In genomic region chr16:72308396-72308795, GRCh38 we compare ENCODE assay signal across 20 cellular contexts.
DNase-seq lines count a peak whose midpoint lies in the region; ATAC-seq, FAIRE-seq and TF ChIP-seq lines count a peak whose summit lies in the region.
"Had no signal": no experiment of that assay in that cellular context is flagged by ENCODE, and none has a peak within 500 bp of the region (broad histone marks: within the 10 kb centered on the region; RNA-seq: fewer than 3 reads in every experiment).

No MANE protein-coding gene starts in this region.

- H3K79me2 ChIP-seq in HepG2 (ENCODE audit: insufficient read depth, low read length), result no peaks in the 10 kb centered on the region

- no peak for TF ChIP-seq CTCF in HepG2 (CRISPR knock-in tag; IDR thresholded peaks at IDR 0.05)
- no peak for TF ChIP-seq CTCF in right lobe of liver (IDR thresholded peaks at IDR 0.05)

- BruUV-seq in HepG2 (replicated peaks; lab: Mats Ljungman, UMichigan), result no TSS peak

- TF ChIP-seq POLR2A in HepG2 (IDR thresholded peaks at IDR 0.05; ENCODE audit: insufficient read depth in 1 of 2, low read depth in 2 of 2, low read length in 2 of 2), result no peak
- no peak for TF ChIP-seq POLR2A in right lobe of liver (IDR thresholded peaks at IDR 0.05)

- H3K9me3 ChIP-seq in HepG2 (ENCODE audit: low read length) (no peaks in the 10 kb centered on the region), right lobe of liver (no peaks in the 10 kb centered on the region)

- TF ChIP-seq RAD21 in HepG2 (CRISPR knock-in tag; IDR thresholded peaks at IDR 0.05), result no peak

- TF ChIP-seq EP300 in HepG2 (IDR thresholded peaks at IDR 0.05; ENCODE audit: low read depth in 2 of 2, low read length in 2 of 2) (no peak), HepG2 (CRISPR knock-in tag; IDR thresholded peaks at IDR 0.05; ENCODE audit: borderline replicate concordance) (no peak)

- H2AFZ ChIP-seq in HepG2 (ENCODE audit: low read length), result no peak overlapping the region

- CTCF ChIA-PET in HepG2 (lab: Yijun Ruan, JAX; ENCODE audit: low intra/inter-chr PET ratio, low total read pairs), result no interaction called here

- DNase-seq in HepG2 (ENCODE audit: low spot score) (no peak), right lobe of liver (no peak)
- no peak for DNase-seq in activated CD4-positive, alpha-beta T cell treated with anti-CD3 and anti-CD28 coated beads, Interleukin-2, amount 50 U/mL, for 4 hours
- DNase-seq: 8988T; AML-193; Caco-2; Calu3; CD4-positive, alpha-beta T cell; CD8-positive, alpha-beta T cell; DMS79 treated with DMSO at 0.1 percent for 48 hours; GF-D8 had no signal

- no peak for ATAC-seq in HepG2
- ATAC-seq in right lobe of liver, result no peak
- ATAC-seq in GM19463 (IDR thresholded peaks at IDR 0.05; ENCODE audit: unreplicated experiment), result no peak
- ATAC-seq: A549; CD8-positive, alpha-beta T cell had no signal

- H3K4me3 ChIP-seq in HepG2 (replicated peaks in 1 of 3; ENCODE audit: insufficient read depth in 1 of 3, low read depth in 2 of 3, low read length in 3 of 3), result no peak overlapping the region; a peak in 1 of 6 replicates
- H3K4me3 ChIP-seq in right lobe of liver, result no peak overlapping the region
- H3K4me3 ChIP-seq: A549; BLaER1 treated with 17β-estradiol and CSF1 and Interleukin-3, amounts not matched to agents 10 nM and 100 nM had no signal

- H3K36me3 ChIP-seq in HepG2 (replicated peaks in 1 of 2; ENCODE audit: control insufficient read depth in 1 of 2, insufficient read depth in 2 of 2, low read length in 2 of 2) (no peaks in the 10 kb centered on the region), right lobe of liver (no peaks in the 10 kb centered on the region)
- H3K36me3 ChIP-seq: BLaER1 treated with 17β-estradiol and CSF1 and Interleukin-3, amounts not matched to agents 10 nM and 100 nM had no signal

- no peaks in the 10 kb centered on the region for H3K27me3 ChIP-seq in HepG2 (ENCODE audit: control insufficient read depth in 1 of 2, insufficient read depth in 2 of 2, low read length in 2 of 2)
- no peaks in the 10 kb centered on the region for H3K27me3 ChIP-seq in right lobe of liver
- H3K27me3 ChIP-seq: BLaER1 treated with 17β-estradiol and CSF1 and Interleukin-3, amounts not matched to agents 10 nM and 100 nM had no signal

- H3K4me2 ChIP-seq in HepG2 (ENCODE audit: low read depth, low read length), result no peak overlapping the region
- H3K4me2 ChIP-seq: A549 had no signal

- peaks cover 40% of the 10 kb centered on the region for H3K4me1 ChIP-seq in HepG2 (ENCODE audit: insufficient read depth, low read length)
- H3K4me1 ChIP-seq in right lobe of liver, result no peaks in the 10 kb centered on the region
- H3K4me1 ChIP-seq: A549; BLaER1 treated with 17β-estradiol and CSF1 and Interleukin-3, amounts not matched to agents 10 nM and 100 nM; Caco-2 had no signal

- no peak overlapping the region for H3K9ac ChIP-seq in HepG2 (ENCODE audit: insufficient read depth, low read depth, low read length)
- H3K9ac ChIP-seq: BLaER1 treated with 17β-estradiol and CSF1 and Interleukin-3, amounts not matched to agents 10 nM and 100 nM had no signal

- no peak for FAIRE-seq in HepG2 (lab: Jason Lieb, UNC)
- peak; percentile 36 for FAIRE-seq in colon (lab: Jason Lieb, UNC)
- FAIRE-seq: A549, D721Med, G401.6, GM12891, GM19239 had no signal

- no peaks in the 10 kb centered on the region for H4K20me1 ChIP-seq in HepG2 (ENCODE audit: insufficient read depth, low read length)
- H4K20me1 ChIP-seq: BLaER1 treated with 17β-estradiol and CSF1 and Interleukin-3, amounts not matched to agents 10 nM and 100 nM had no signal

- H3K27ac ChIP-seq in HepG2 (ENCODE audit: extremely low read length, insufficient read depth, low read length), result peak overlapping the region; percentile 80
- no peak overlapping the region for H3K27ac ChIP-seq in right lobe of liver
- H3K27ac ChIP-seq: A549; BLaER1 treated with 17β-estradiol and CSF1 and Interleukin-3, amounts not matched to agents 10 nM and 100 nM; C4-2B had no signal

- intact Hi-C loops in HepG2 (cut with micrococcal nuclease; ENCODE audit: unreplicated experiment) (no loop called here), right lobe of liver (cut with DNase I) (no loop called here)

- in situ Hi-C loops in HepG2 (cut with HindIII; ENCODE audit: extremely low pct_ligation_motif_present, low pct_unique_long_range_greater_than_20kb), result no loop called here

- POLR2A ChIA-PET in HepG2 (lab: Yijun Ruan, JAX), result no interaction called here

TF ChIP-seq in HepG2, 621 proteins besides CTCF, POLR2A, EP300 and RAD21:
- TF ChIP-seq ZFP82 (CRISPR knock-in tag; IDR thresholded peaks at IDR 0.05; ENCODE audit: borderline replicate concordance) (peak; percentile 79; the same call in 1 of the 2 replicates), GLMP (CRISPR knock-in tag; IDR thresholded peaks at IDR 0.05; ENCODE audit: borderline replicate concordance) (no peak)
